Comparison of ENCODE assay signal across 19 cellular contexts in the genomic region with DNA sequence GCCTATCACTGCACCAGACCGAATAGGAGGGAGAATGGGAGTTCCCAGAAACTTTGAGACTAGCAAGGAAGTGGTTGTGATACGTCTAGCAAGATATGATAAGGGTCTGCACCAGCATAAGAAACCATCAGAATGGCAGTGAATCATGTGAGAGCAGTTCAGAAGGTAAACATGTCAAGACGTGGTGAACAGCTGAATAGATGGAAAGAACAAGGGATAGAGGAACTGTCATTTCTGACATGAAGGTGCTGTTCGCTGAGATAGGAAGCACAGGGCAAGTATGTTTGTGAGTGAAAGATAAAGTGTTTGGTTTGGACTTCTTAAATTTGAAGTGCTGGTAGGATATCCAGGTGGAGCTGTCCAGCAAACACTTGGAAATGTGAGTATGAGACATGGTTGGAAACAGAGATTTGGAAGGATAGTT. TPM values are rescaled to one million over a fixed set of nuclear protein-coding genes. Genes with fewer than 3 reads are reported as not detected.
A peak's percentile ranks its signal among the peaks of the same experiment; 100 is the strongest.
DNase-seq lines count a peak whose midpoint lies in the region; ATAC-seq, FAIRE-seq and TF ChIP-seq lines count a peak whose summit lies in the region.
"Had no signal": no experiment of that assay in that cellular context is flagged by ENCODE, and none has a peak within 500 bp of the region (broad histone marks: within the 10 kb centered on the region; RNA-seq: fewer than 3 reads in every experiment).

No MANE protein-coding gene starts in this region.

- no peak overlapping the region for H2AK5ac ChIP-seq in IMR-90 (ENCODE audit: low read depth, low read length)

- no peak overlapping the region for H3K9ac ChIP-seq in SK-N-SH
- H3K9ac ChIP-seq in IMR-90 (ENCODE audit: low read depth, low read length): no peak overlapping the region
- no peak overlapping the region for H3K9ac ChIP-seq in GM12878 (ENCODE audit: control insufficient read depth, insufficient read depth, low read length)

- DNase-seq in SK-N-SH (no peak), IMR-90 (peak; percentile 7), GM12878 (ENCODE audit: low read depth, low spot score) (no peak), natural killer cell (no peak), NCI-H1048 (lab: John Stamatoyannopoulos, UW) (no peak), GM19240 (ENCODE audit: insufficient read length, low spot score) (no peak)
- DNase-seq: activated effector memory CD4-positive, alpha-beta T cell treated with Interleukin-2 at 50 U/mL for 16 hours; central memory CD4-positive, alpha-beta T cell; heart right ventricle; NCI-H1436; NCI-H446; stimulated activated naive CD8-positive, alpha-beta T cell treated with anti-CD3 and anti-CD28 coated beads, Interleukin-15, Interleukin-2, amounts not matched to agents 100 U/mL and 50 U/mL, for 24 hours had no signal

- H4K91ac ChIP-seq in IMR-90 (ENCODE audit: insufficient read depth, low read depth, low read length): no peak overlapping the region

- no peak for TF ChIP-seq RAD21 in SK-N-SH (IDR thresholded peaks at IDR 0.05; ENCODE audit: low read length)
- TF ChIP-seq RAD21 in IMR-90 (IDR thresholded peaks at IDR 0.05; ENCODE audit: low read length): no peak
- no peak for TF ChIP-seq RAD21 in GM12878 (IDR thresholded peaks at IDR 0.05; ENCODE audit: insufficient read depth, low read depth, low read length)

- RAD21 ChIA-PET in GM12878 (lab: Charles Lee; ENCODE audit: unreplicated experiment): interaction anchor here (1.1 kb wide), 1 partner anchor 24 kb away, joined by 4 read pairs; no protein-coding TSS in a partner anchor

- no peak overlapping the region for H3K14ac ChIP-seq in IMR-90 (replicated peaks; ENCODE audit: low read depth, low read length)

- intact Hi-C loops in IMR-90 (cut with micrococcal nuclease): no loop called here
- intact Hi-C loops in GM12878 (cut with micrococcal nuclease; ENCODE audit: unreplicated experiment): loop anchor here (2.0 to 10.0 kb wide), 2 partner anchors 49 to 203 kb away; a partner anchor contains a TSS
- intact Hi-C loops in natural killer cell (cut with micrococcal nuclease): no loop called here

- H3K18ac ChIP-seq in IMR-90 (ENCODE audit: low read depth, low read length): no peak overlapping the region

- no peak overlapping the region for H2AFZ ChIP-seq in SK-N-SH (ENCODE audit: low read depth)
- no peak overlapping the region for H2AFZ ChIP-seq in IMR-90 (replicated peaks; ENCODE audit: low read length, poor library complexity)
- no peak overlapping the region for H2AFZ ChIP-seq in GM12878 (ENCODE audit: control insufficient read depth, low read depth, low read length)

- dilution Hi-C loops in IMR-90 (cut with HindIII; ENCODE audit: low sequenced_read_pairs, unreplicated experiment): no loop called here

- WGBS in SK-N-SH (ENCODE audit: low lambda C conversion rate): 82% methylated on average over 4 of the region's 4 CpGs
- 38% methylated on average over 3 of the region's 4 CpGs; no CpG with 5 or more reads in 1 of the 2 experiments for WGBS in IMR-90 (ENCODE audit: extremely low coverage in 2 of 2, insufficient read length in 1 of 2), 2 experiments
- 18% methylated on average over 4 of the region's 4 CpGs for WGBS in GM12878 (ENCODE audit: insufficient coverage, insufficient replicate concordance, low lambda C conversion rate, missing lambda C conversion rate)

- no TSS peak for BruUV-seq in IMR-90 (replicated peaks; lab: Mats Ljungman, UMichigan)
- BruUV-seq in GM12878 (replicated peaks; lab: Mats Ljungman, UMichigan): no TSS peak

- no peak overlapping the region for H2BK5ac ChIP-seq in IMR-90 (ENCODE audit: low read depth, low read length, poor library complexity, severe bottlenecking)

- H3K9me3 ChIP-seq in SK-N-SH (no peaks in the 10 kb centered on the region), IMR-90 (ENCODE audit: control insufficient read depth, insufficient read depth, low read length) (no peaks in the 10 kb centered on the region), GM12878 (replicated peaks; ENCODE audit: control insufficient read depth, insufficient read depth, low read length) (no peaks in the 10 kb centered on the region)
- H3K9me3 ChIP-seq: heart right ventricle had no signal

- H3K4me1 ChIP-seq in SK-N-SH (ENCODE audit: control insufficient read depth in 1 of 2, insufficient read depth in 2 of 2, low read depth in 1 of 2, low read length in 1 of 2) (peaks cover 10 to 26% of the 10 kb centered on the region in 2 experiments; a peak in 2 of 4 replicates), IMR-90 (ENCODE audit: control insufficient read depth, insufficient read depth, low read length) (peaks cover 12% of the 10 kb centered on the region), GM12878 (ENCODE audit: control insufficient read depth, insufficient read depth, low read length) (peaks cover 6% of the 10 kb centered on the region; the same call in 1 of the 2 replicates)

- TF ChIP-seq CTCF in SK-N-SH (IDR thresholded peaks at IDR 0.05) (no peak), IMR-90 (conservative IDR thresholded peaks at IDR 0.05; ENCODE audit: low read depth, low read length) (no peak), GM12878 (IDR thresholded peaks at IDR 0.05 in 2 of 3, conservative IDR thresholded peaks at IDR 0.05 in 1 of 3; ENCODE audit: control insufficient read depth in 2 of 3, extremely low read depth in 1 of 3, insufficient read depth in 1 of 3, low read depth in 3 of 3, low read length in 3 of 3) (no peak), natural killer cell (IDR thresholded peaks at IDR 0.05) (no peak)

- H3K4me3 Mint-ChIP-seq in natural killer cell: peak overlapping the region; percentile 61

- H3K36me3 Mint-ChIP-seq in natural killer cell: no peaks in the 10 kb centered on the region

- H3K79me1 ChIP-seq in IMR-90 (ENCODE audit: low read depth in 1 of 2, low read length in 2 of 2): peaks cover 18 to 37% of the 10 kb centered on the region in 2 experiments

- no peaks in the 10 kb centered on the region for H3F3A ChIP-seq in SK-N-SH (replicated peaks; ENCODE audit: insufficient read depth)

- TF ChIP-seq EP300 in SK-N-SH (IDR thresholded peaks at IDR 0.05; ENCODE audit: borderline replicate concordance in 1 of 2, low read depth in 1 of 2, low read length in 1 of 2): no peak
- no peak for TF ChIP-seq EP300 in GM12878 (IDR thresholded peaks at IDR 0.05; ENCODE audit: borderline replicate concordance in 1 of 2, control insufficient read depth in 1 of 2, low read depth in 2 of 2, low read length in 2 of 2)

- H4K5ac ChIP-seq in IMR-90 (ENCODE audit: low read depth, low read length): no peak overlapping the region

- no peak for FAIRE-seq in GM12878 (lab: Jason Lieb, UNC)
- FAIRE-seq: G401.6, GM19239 had no signal

- POLR2A ChIA-PET in SK-N-SH (lab: Yijun Ruan, JAX) (no interaction called here), IMR-90 (lab: Charles Lee; ENCODE audit: unreplicated experiment) (no interaction called here), GM12878 (lab: Charles Lee) (interaction anchor here (1.1 kb wide), 1 partner anchor 51 kb away, joined by 3 read pairs; no protein-coding TSS in a partner anchor)

- H3K9me2 ChIP-seq in SK-N-SH: no peaks in the 10 kb centered on the region

- TF ChIP-seq POLR2A in IMR-90 (IDR thresholded peaks at IDR 0.05; ENCODE audit: low read depth, low read length) (no peak), GM12878 (IDR thresholded peaks at IDR 0.05; ENCODE audit: low read depth, low read length) (no peak)

- H3K4me3 ChIP-seq in SK-N-SH (ENCODE audit: low read depth in 2 of 2, low read length in 1 of 2): no peak overlapping the region
- H3K4me3 ChIP-seq in IMR-90 (ENCODE audit: insufficient read depth, low read depth, low read length): no peak overlapping the region
- no peak overlapping the region for H3K4me3 ChIP-seq in GM12878

- CTCF ChIA-PET in SK-N-SH (lab: Yijun Ruan, JAX): interaction anchor here (0.9 to 3.4 kb wide), 9 partner anchors 10 to 252 kb away, joined by 3 to 26 read pairs (median 5); no protein-coding TSS in a partner anchor
- CTCF ChIA-PET in IMR-90 (lab: Yijun Ruan, JAX): no interaction called here
- CTCF ChIA-PET in GM12878 (lab: Yijun Ruan, JAX): interaction anchor here (0.6 to 1.7 kb wide), 10 partner anchors 10 to 517 kb away, joined by 3 to 7 read pairs (median 3); no protein-coding TSS in a partner anchor

- H3K23ac ChIP-seq in IMR-90 (ENCODE audit: low read depth, low read length): no peak overlapping the region

- H3K27me3 Mint-ChIP-seq in natural killer cell (ENCODE audit: low read depth in 2 of 2): no peaks in the 10 kb centered on the region

- ATAC-seq in SK-N-SH treated with all-trans-retinoic acid at 6 μM for 48 hours (no peak), IMR-90 (ENCODE audit: low read depth) (no peak), GM12878 (no peak), natural killer cell (no peak), HG02840 (IDR thresholded peaks at IDR 0.05; ENCODE audit: low FRiP score, unreplicated experiment) (no peak)
- ATAC-seq: activated CD4-positive, CD25-positive, alpha-beta regulatory T cell treated with anti-CD3 and anti-CD28 coated beads, Interleukin-2, amount 50 U/mL, for 24 hours; stimulated activated naive CD8-positive, alpha-beta T cell treated with anti-CD3 and anti-CD28 coated beads, Interleukin-15, Interleukin-2, amounts not matched to agents 100 U/mL and 50 U/mL, for 24 hours had no signal

- H3K4me2 ChIP-seq in SK-N-SH (no peak overlapping the region), IMR-90 (ENCODE audit: low read depth, low read length) (no peak overlapping the region), GM12878 (ENCODE audit: control insufficient read depth, insufficient read depth) (no peak overlapping the region)

- no peaks in the 10 kb centered on the region for H3K27me3 ChIP-seq in SK-N-SH (ENCODE audit: insufficient read depth)
- H3K27me3 ChIP-seq in IMR-90 (ENCODE audit: control insufficient read depth, insufficient read depth, low read length): no peaks in the 10 kb centered on the region; the same call in 1 of the 2 replicates
- H3K27me3 ChIP-seq in GM12878 (replicated peaks in 1 of 2; ENCODE audit: control insufficient read depth in 2 of 2, insufficient read depth in 2 of 2, low read length in 1 of 2): no peaks in the 10 kb centered on the region
- H3K27me3 ChIP-seq: heart right ventricle had no signal

- H4K20me1 ChIP-seq in SK-N-SH (ENCODE audit: insufficient read depth) (peaks cover 12% of the 10 kb centered on the region; the same call in 1 of the 2 replicates), IMR-90 (ENCODE audit: insufficient read depth, low read length) (peaks cover 28% of the 10 kb centered on the region), GM12878 (ENCODE audit: control insufficient read depth, insufficient read depth) (no peaks in the 10 kb centered on the region)

- H2BK120ac ChIP-seq in IMR-90 (ENCODE audit: low read depth, low read length): no peak overlapping the region

- H3K27ac ChIP-seq in SK-N-SH (ENCODE audit: low read depth in 2 of 2, low read length in 1 of 2) (no peak overlapping the region), IMR-90 (ENCODE audit: insufficient read depth, low read length) (no peak overlapping the region), GM12878 (ENCODE audit: control insufficient read depth, insufficient read depth) (no peak overlapping the region)
- H3K27ac ChIP-seq: 22Rv1, epithelial cell of prostate had no signal

- peaks cover 32% of the 10 kb centered on the region for H3K79me2 ChIP-seq in SK-N-SH (ENCODE audit: insufficient read depth)
- peaks cover 9% of the 10 kb centered on the region for H3K79me2 ChIP-seq in GM12878 (ENCODE audit: control insufficient read depth, insufficient read depth, low read length)

- H3K36me3 ChIP-seq in SK-N-SH (replicated peaks in 1 of 2; ENCODE audit: control insufficient read depth in 1 of 2, insufficient read depth in 2 of 2, low read length in 1 of 2) (no peaks in the 10 kb centered on the region), IMR-90 (ENCODE audit: control insufficient read depth, insufficient read depth, low read length) (no peaks in the 10 kb centered on the region), GM12878 (ENCODE audit: control insufficient read depth in 2 of 2, insufficient read depth in 2 of 2, low read length in 1 of 2) (no peaks in the 10 kb centered on the region)
- H3K36me3 ChIP-seq: heart right ventricle had no signal

- SMC1A ChIA-PET in GM12878 (lab: Charles Lee; ENCODE audit: uncharacterized antibody, unreplicated experiment): interaction anchor here (0.6 kb wide), 1 partner anchor 298 kb away, joined by 3 read pairs; no protein-coding TSS in a partner anchor

- no peak overlapping the region for H2BK15ac ChIP-seq in IMR-90 (ENCODE audit: low read depth, low read length)

- H2BK20ac ChIP-seq in IMR-90 (ENCODE audit: low read depth, low read length): no peak overlapping the region

- H3K4me1 Mint-ChIP-seq in natural killer cell: peaks cover 21 to 35% of the 10 kb centered on the region in 2 donors

- H4K8ac ChIP-seq in IMR-90 (ENCODE audit: low read depth in 2 of 2, low read length in 2 of 2): no peak overlapping the region

- no peak overlapping the region for H2AK9ac ChIP-seq in IMR-90 (replicated peaks; ENCODE audit: low read depth, low read length, poor library complexity)

- peaks cover 11% of the 10 kb centered on the region for H3K9me1 ChIP-seq in IMR-90 (ENCODE audit: insufficient read depth, low read length)

- no peaks in the 10 kb centered on the region for H3K9me3 Mint-ChIP-seq in natural killer cell

- H3K56ac ChIP-seq in IMR-90 (ENCODE audit: extremely low read depth, insufficient read depth, low read length): no peak overlapping the region

- H3K4ac ChIP-seq in IMR-90 (ENCODE audit: low read depth, low read length): no peak overlapping the region

- in situ Hi-C loops in IMR-90 (cut with MboI; ENCODE audit: low sequenced_read_pairs): no loop called here
- in situ Hi-C loops in GM12878 (cut with MboI): no loop called here

- peak overlapping the region in 1 of 2 donors; percentile 3 for H3K27ac Mint-ChIP-seq in natural killer cell

RNA-seq across cellular contexts. Expression of a gene that starts 1.1 kb away (rescaled TPM):
- polyA plus RNA-seq in SK-N-SH (2012; rRNA removed): 7.8 and 9.5 TPM in 2 replicates
- polyA plus RNA-seq in SK-N-SH (2012; cell fraction: cytosol; rRNA removed): 4.7 and 7.4 TPM in 2 replicates
- polyA plus RNA-seq in SK-N-SH (2012; cell fraction: nucleus; rRNA removed): 12.0 and 12.5 TPM in 2 replicates
- total RNA-seq in IMR-90 (2012; rRNA removed): 17.2 and 21.5 TPM in 2 replicates
- polyA plus RNA-seq in IMR-90 (2012; rRNA removed): 11.3 TPM in 2 replicates
- 4.8 and 5.9 TPM in 2 replicates for polyA plus RNA-seq in IMR-90 (2012; cell fraction: cytosol; rRNA removed)
- polyA plus RNA-seq in IMR-90 (2012; cell fraction: nucleus; rRNA removed; ENCODE audit: low replicate concordance): 9.8 and 10.9 TPM in 2 replicates
- 30.6 and 31.0 TPM in 2 replicates for total RNA-seq in GM12878 (2013; cell fraction: nucleolus; rRNA removed)
- 7.0 and 7.8 TPM in 2 replicates for total RNA-seq in GM12878 (2014; rRNA removed)
- total RNA-seq in GM12878 (2014; rRNA removed; fragmentation: Illumina TruSeq; extraction: Trizol): 7.8 TPM in 2 replicates
- total RNA-seq in GM12878 (2021): 24.0 and 24.2 TPM in 2 replicates
- polyA plus RNA-seq in GM12878 (2011; ENCODE audit: low read depth): 6.3 TPM
- polyA plus RNA-seq in GM12878 (2011; rRNA removed): 8.2 and 14.5 TPM in 2 replicates
- polyA plus RNA-seq in GM12878 (2011; cell fraction: cytosol; rRNA removed): 17.2 and 18.7 TPM in 2 replicates
- 18.9 and 20.4 TPM in 2 replicates for polyA plus RNA-seq in GM12878 (2011; cell fraction: nucleus; rRNA removed)
- polyA plus RNA-seq in GM12878 (2012): 8.1 and 9.4 TPM in 2 replicates
- polyA plus RNA-seq in GM12878 (2014; fragmentation: Illumina TruSeq; extraction: Trizol): 9.7 and 11.8 TPM in 2 replicates
- polyA plus RNA-seq in GM12878 (2014; fragmentation: Nextera tagmentation; extraction: Ambion mirVana): 1 to 10 TPM; 1.8 to 3.3 TPM
- 9.8 and 10.2 TPM in 2 replicates for polyA plus RNA-seq in GM12878 (2014; rRNA removed)
- polyA plus RNA-seq in GM12878 (2016; fragmentation: Nextera tagmentation; extraction: Ambion mirVana): 1 to 10 TPM; 7.7 to 8.4 TPM
- polyA minus RNA-seq in GM12878 (2011; rRNA and poly(A)+ RNA removed): 36.6 and 47.7 TPM in 2 replicates
- 15.0 and 21.2 TPM in 2 replicates for polyA minus RNA-seq in GM12878 (2011; cell fraction: cytosol; rRNA and poly(A)+ RNA removed)
- polyA minus RNA-seq in GM12878 (2011; cell fraction: nucleus; rRNA and poly(A)+ RNA removed): 7.6 and 12.0 TPM in 2 replicates
- total RNA-seq in natural killer cell: 10 to 100 TPM; 30.1 to 34.5 (median 34.3) TPM

RNA-seq across cellular contexts. Expression of a gene that starts 49.0 kb away (rescaled TPM):
- 6.7 and 7.7 TPM in 2 replicates for polyA plus RNA-seq in SK-N-SH (2012; rRNA removed)
- polyA plus RNA-seq in SK-N-SH (2012; cell fraction: cytosol; rRNA removed): 6.9 and 7.4 TPM in 2 replicates
- polyA plus RNA-seq in SK-N-SH (2012; cell fraction: nucleus; rRNA removed): 12.5 and 18.8 TPM in 2 replicates
- total RNA-seq in IMR-90 (2012; rRNA removed): 18.1 and 25.6 TPM in 2 replicates
- 8.9 and 10.4 TPM in 2 replicates for polyA plus RNA-seq in IMR-90 (2012; rRNA removed)
- polyA plus RNA-seq in IMR-90 (2012; cell fraction: cytosol; rRNA removed): 3.6 and 7.8 TPM in 2 replicates
- 6.7 and 16.5 TPM in 2 replicates for polyA plus RNA-seq in IMR-90 (2012; cell fraction: nucleus; rRNA removed; ENCODE audit: low replicate concordance)
- total RNA-seq in GM12878 (2013; cell fraction: nucleolus; rRNA removed): 90.9 and 91.0 TPM in 2 replicates
- total RNA-seq in GM12878 (2014; rRNA removed): 8.5 and 11.5 TPM in 2 replicates
- 10.0 and 11.8 TPM in 2 replicates for total RNA-seq in GM12878 (2014; rRNA removed; fragmentation: Illumina TruSeq; extraction: Trizol)
- 16.1 and 17.6 TPM in 2 replicates for total RNA-seq in GM12878 (2021)
- polyA plus RNA-seq in GM12878 (2011; ENCODE audit: low read depth): 9.6 TPM
- 26.7 and 35.2 TPM in 2 replicates for polyA plus RNA-seq in GM12878 (2011; rRNA removed)
- 18.6 and 23.9 TPM in 2 replicates for polyA plus RNA-seq in GM12878 (2011; cell fraction: cytosol; rRNA removed)
- 30.5 and 30.8 TPM in 2 replicates for polyA plus RNA-seq in GM12878 (2011; cell fraction: nucleus; rRNA removed)
- polyA plus RNA-seq in GM12878 (2012): 5.8 and 8.9 TPM in 2 replicates
- polyA plus RNA-seq in GM12878 (2014; fragmentation: Illumina TruSeq; extraction: Trizol): 11.6 and 12.3 TPM in 2 replicates
- 1 to 10 TPM; 3.9 to 4.2 TPM for polyA plus RNA-seq in GM12878 (2014; fragmentation: Nextera tagmentation; extraction: Ambion mirVana)
- polyA plus RNA-seq in GM12878 (2014; rRNA removed): 10.3 and 12.8 TPM in 2 replicates
- polyA plus RNA-seq in GM12878 (2016; fragmentation: Nextera tagmentation; extraction: Ambion mirVana): 10 to 100 TPM; 17.2 to 18.6 TPM
- polyA minus RNA-seq in GM12878 (2011; rRNA and poly(A)+ RNA removed): 44.2 and 61.5 TPM in 2 replicates
- polyA minus RNA-seq in GM12878 (2011; cell fraction: cytosol; rRNA and poly(A)+ RNA removed): 8.6 and 17.7 TPM in 2 replicates
- 23.8 and 38.1 TPM in 2 replicates for polyA minus RNA-seq in GM12878 (2011; cell fraction: nucleus; rRNA and poly(A)+ RNA removed)
- 10 to 100 TPM; 36.5 to 49.6 (median 49.0) TPM for total RNA-seq in natural killer cell
